In the genomic region with DNA sequence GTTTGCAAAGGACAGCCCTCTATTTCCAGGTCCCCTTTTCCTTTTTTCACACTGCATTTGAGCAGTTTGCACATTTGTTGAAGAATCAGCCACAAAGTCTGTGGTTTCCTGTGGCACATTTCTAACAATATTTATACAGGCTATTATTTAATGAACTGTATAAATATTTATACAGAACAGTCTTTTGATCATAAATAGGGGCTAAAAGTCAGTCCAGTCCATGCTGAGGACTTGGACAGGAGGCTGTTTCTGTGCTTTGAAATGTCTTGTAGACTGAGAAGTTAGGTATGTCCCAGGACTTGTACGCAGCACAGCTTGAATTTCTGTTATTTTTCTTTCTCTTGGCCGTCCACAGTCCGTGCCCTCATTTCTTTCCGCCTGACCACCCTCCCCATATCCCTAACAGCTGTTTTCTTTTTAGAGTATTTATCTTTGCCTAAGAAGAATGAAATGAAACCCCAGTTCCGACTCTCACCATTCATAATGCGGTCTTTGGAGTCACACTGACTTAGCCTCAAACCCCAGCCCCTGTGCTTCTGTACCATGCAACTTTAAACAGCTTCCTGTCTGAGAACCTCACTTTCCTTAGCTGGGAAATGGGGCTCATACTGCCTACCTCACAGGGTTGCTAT, we compare ENCODE assay signal across 1 cellular context.
TF ChIP-seq lines count a peak whose summit lies in the region.

No MANE protein-coding gene starts in this region.

TF ChIP-seq in IMR-90, 13 proteins besides CTCF, POLR2A, EP300 and RAD21 (continued from another document):
- TF ChIP-seq CEBPB (IDR thresholded peaks at IDR 0.05; ENCODE audit: low read depth, low read length): no peak
- TF ChIP-seq MAZ (IDR thresholded peaks at IDR 0.05; ENCODE audit: borderline replicate concordance, low read depth, low read length): no peak
- no peak for TF ChIP-seq MAFK (IDR thresholded peaks at IDR 0.05; ENCODE audit: low read depth, low read length)
- no peak for TF ChIP-seq CHD1 (IDR thresholded peaks at IDR 0.05; ENCODE audit: low read depth, low read length)
- TF ChIP-seq, protein P1, sequence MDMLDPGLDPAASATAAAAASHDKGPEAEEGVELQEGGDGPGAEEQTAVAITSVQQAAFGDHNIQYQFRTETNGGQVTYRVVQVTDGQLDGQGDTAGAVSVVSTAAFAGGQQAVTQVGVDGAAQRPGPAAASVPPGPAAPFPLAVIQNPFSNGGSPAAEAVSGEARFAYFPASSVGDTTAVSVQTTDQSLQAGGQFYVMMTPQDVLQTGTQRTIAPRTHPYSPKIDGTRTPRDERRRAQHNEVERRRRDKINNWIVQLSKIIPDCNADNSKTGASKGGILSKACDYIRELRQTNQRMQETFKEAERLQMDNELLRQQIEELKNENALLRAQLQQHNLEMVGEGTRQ (IDR thresholded peaks at IDR 0.05; ENCODE audit: low read depth, low read length): no peak
- TF ChIP-seq MXI1 (IDR thresholded peaks at IDR 0.05; ENCODE audit: borderline replicate concordance, low read depth, low read length): no peak
- no peak for TF ChIP-seq SMC3 (IDR thresholded peaks at IDR 0.05; ENCODE audit: low read depth, low read length)
- no peak for TF ChIP-seq BHLHE40 (IDR thresholded peaks at IDR 0.05; ENCODE audit: low read depth, low read length)
- no peak for TF ChIP-seq RCOR1 (IDR thresholded peaks at IDR 0.05; ENCODE audit: insufficient replicate concordance, low read length)
